In the genomic region with DNA sequence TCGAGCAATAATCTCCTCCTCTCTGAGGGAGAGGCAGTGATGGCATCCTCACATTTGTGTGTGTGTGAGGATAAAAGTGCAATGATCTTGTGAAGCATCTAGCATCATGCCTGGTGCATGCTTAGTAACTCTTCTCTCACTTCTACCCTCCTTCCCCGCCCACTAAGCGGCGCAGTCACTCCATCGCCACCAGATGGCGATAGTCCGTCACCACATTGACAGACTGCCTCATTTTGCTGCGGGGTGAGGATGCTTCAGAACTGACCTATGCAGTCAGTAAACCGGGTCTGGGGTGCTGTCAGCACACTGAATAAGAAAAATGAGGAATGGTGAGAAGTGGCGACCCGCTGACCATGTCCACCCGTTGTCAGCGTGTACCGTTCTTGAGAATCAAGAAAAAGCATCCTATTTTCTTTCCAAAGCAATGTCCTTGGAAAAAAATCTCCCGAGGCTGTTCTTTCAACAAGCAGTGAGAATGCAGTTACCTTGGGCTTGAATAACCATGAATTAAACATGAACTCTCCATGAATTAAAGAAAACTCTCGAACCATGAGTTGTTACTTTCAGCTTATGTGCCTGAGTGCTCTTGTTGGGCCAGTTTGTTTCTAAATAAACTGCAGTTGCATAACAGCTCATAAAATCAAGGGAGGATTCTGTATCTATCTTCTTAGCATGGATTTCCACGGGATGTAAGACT, we compare ENCODE assay signal across 8 cellular contexts. TPM values are rescaled to one million over a fixed set of nuclear protein-coding genes. Genes with fewer than 3 reads are reported as not detected.
DNase-seq lines count a peak whose midpoint lies in the region; ATAC-seq lines count a peak whose summit lies in the region.

No MANE protein-coding gene starts in this region.

- no peak overlapping the region for H2BK12ac ChIP-seq in mesenchymal stem cell (ENCODE audit: low read length in 2 of 2)

- no peak overlapping the region for H3K4me2 ChIP-seq in mesenchymal stem cell (ENCODE audit: low read length, poor library complexity, severe bottlenecking)

- no peaks in the 10 kb centered on the region for H3K36me3 ChIP-seq in CD8-positive, alpha-beta memory T cell (ENCODE audit: insufficient read depth, low read length)
- H3K36me3 ChIP-seq in effector memory CD4-positive, alpha-beta T cell (ENCODE audit: control insufficient read depth, insufficient read depth, low read length): no peaks in the 10 kb centered on the region
- H3K36me3 ChIP-seq in mesenchymal stem cell (ENCODE audit: control insufficient read depth in 1 of 2, insufficient read depth in 2 of 2, low read depth in 1 of 2, low read length in 2 of 2): no peaks in the 10 kb centered on the region

- H3K14ac ChIP-seq in mesenchymal stem cell (ENCODE audit: low read length in 2 of 2): no peak overlapping the region

- peak; percentile 41 to 75 (median 57) for DNase-seq in CD8-positive, alpha-beta memory T cell
- DNase-seq in NCI-H82 treated with DMSO at 0.1 percent for 48 hours (lab: John Stamatoyannopoulos, UW; ENCODE audit: unreplicated experiment): peak; percentile 56
- peak; percentile 88 for DNase-seq in activated CD8-positive, alpha-beta memory T cell treated with anti-CD3 and anti-CD28 coated beads for 24 hours
- DNase-seq in effector memory CD4-positive, alpha-beta T cell: peak; percentile 22 to 46 (median 42)
- DNase-seq in mesenchymal stem cell: peak; percentile 74
- DNase-seq in stimulated activated CD8-positive, alpha-beta memory T cell treated with anti-CD3 and anti-CD28 coated beads, Interleukin-15, amount 100 ng/mL, for 48 hours (ENCODE audit: low read depth in 2 of 2): peak; percentile 53 to 59

- H3K4me3 ChIP-seq in CD8-positive, alpha-beta memory T cell (ENCODE audit: low read length): no peak overlapping the region
- no peak overlapping the region for H3K4me3 ChIP-seq in effector memory CD4-positive, alpha-beta T cell (ENCODE audit: insufficient read depth, low read depth, low read length, poor library complexity, severe bottlenecking)
- H3K4me3 ChIP-seq in mesenchymal stem cell (ENCODE audit: insufficient read depth in 1 of 2, low read depth in 1 of 2, low read length in 2 of 2): no peak overlapping the region

- no peak overlapping the region for H2BK120ac ChIP-seq in mesenchymal stem cell (ENCODE audit: low read depth, low read length)

- H3K79me1 ChIP-seq in mesenchymal stem cell (replicated peaks; ENCODE audit: low read length, poor library complexity, severe bottlenecking): no peaks in the 10 kb centered on the region

- CTCF ChIA-PET in CD8-positive, alpha-beta memory T cell (lab: Charles Lee): interaction anchor here (0.7 to 3.9 kb wide), 12 partner anchors 8 to 1039 kb away, joined by 3 to 30 read pairs (median 4); no protein-coding TSS in a partner anchor

- H3K36me3 Mint-ChIP-seq in CD8-positive, alpha-beta memory T cell: no peaks in the 10 kb centered on the region

- H3K27me3 Mint-ChIP-seq in CD8-positive, alpha-beta memory T cell: peaks cover 6 to 7% of the 10 kb centered on the region in 2 donors

- POLR2A ChIA-PET in CD8-positive, alpha-beta memory T cell (lab: Charles Lee): no interaction called here

- no peaks in the 10 kb centered on the region for H3K4me1 ChIP-seq in CD8-positive, alpha-beta memory T cell (ENCODE audit: insufficient read depth, low read length)
- no peaks in the 10 kb centered on the region for H3K4me1 ChIP-seq in effector memory CD4-positive, alpha-beta T cell (ENCODE audit: control insufficient read depth, insufficient read depth, low read length, poor library complexity, severe bottlenecking)
- peaks cover 5% of the 10 kb centered on the region for H3K4me1 ChIP-seq in mesenchymal stem cell (ENCODE audit: control insufficient read depth, insufficient read depth, low read depth, low read length)

- WGBS in mesenchymal stem cell: 11% methylated on average over 15 of the region's 17 CpGs

- H3K4ac ChIP-seq in mesenchymal stem cell (ENCODE audit: low read depth in 1 of 2, low read length in 2 of 2): no peak overlapping the region

- H3K4me3 Mint-ChIP-seq in CD8-positive, alpha-beta memory T cell: no peak overlapping the region

- H3K18ac ChIP-seq in mesenchymal stem cell (ENCODE audit: low read depth in 1 of 2, low read length in 2 of 2): no peak overlapping the region

- no peak overlapping the region for H2BK5ac ChIP-seq in mesenchymal stem cell (ENCODE audit: low read depth, low read length, poor library complexity, severe bottlenecking)

- H3K9me3 Mint-ChIP-seq in CD8-positive, alpha-beta memory T cell: no peaks in the 10 kb centered on the region

- no peak overlapping the region for H3K9ac ChIP-seq in mesenchymal stem cell (ENCODE audit: low read length)

- H2BK15ac ChIP-seq in mesenchymal stem cell (ENCODE audit: low read depth, poor library complexity, severe bottlenecking): no peak overlapping the region

- H3K27me3 ChIP-seq in CD8-positive, alpha-beta memory T cell (ENCODE audit: insufficient read depth, low read length, poor library complexity, severe bottlenecking): no peaks in the 10 kb centered on the region
- H3K27me3 ChIP-seq in effector memory CD4-positive, alpha-beta T cell (replicated peaks; ENCODE audit: control insufficient read depth, insufficient read depth, low read length, poor library complexity, severe bottlenecking): no peaks in the 10 kb centered on the region
- H3K27me3 ChIP-seq in mesenchymal stem cell (ENCODE audit: control insufficient read depth in 1 of 2, insufficient read depth in 1 of 2, low read length in 2 of 2): peaks cover 4 to 25% of the 10 kb centered on the region in 2 experiments

- ATAC-seq in GM19438 (IDR thresholded peaks at IDR 0.05; ENCODE audit: low read depth, unreplicated experiment): peak; percentile 89
- peak; percentile 91 for ATAC-seq in HG03520 (IDR thresholded peaks at IDR 0.05; ENCODE audit: unreplicated experiment)

- H3K9me3 ChIP-seq in CD8-positive, alpha-beta memory T cell (ENCODE audit: low read length): no peaks in the 10 kb centered on the region
- H3K9me3 ChIP-seq in effector memory CD4-positive, alpha-beta T cell (ENCODE audit: control insufficient read depth, low read length): no peaks in the 10 kb centered on the region
- no peaks in the 10 kb centered on the region for H3K9me3 ChIP-seq in mesenchymal stem cell (ENCODE audit: control insufficient read depth, low read length)

- no peak overlapping the region for H3K27ac ChIP-seq in CD8-positive, alpha-beta memory T cell (ENCODE audit: low read depth, low read length)
- no peak overlapping the region for H3K27ac ChIP-seq in effector memory CD4-positive, alpha-beta T cell (ENCODE audit: insufficient read depth, low read length, poor library complexity, severe bottlenecking)
- H3K27ac ChIP-seq in mesenchymal stem cell (ENCODE audit: low read length, poor library complexity, severe bottlenecking): no peak overlapping the region

- peaks cover 1 to 6% (median 5%) of the 10 kb centered on the region in 3 donors for H3K4me1 Mint-ChIP-seq in CD8-positive, alpha-beta memory T cell

- no peak overlapping the region for H4K91ac ChIP-seq in mesenchymal stem cell (ENCODE audit: low read length)

- no peak overlapping the region for H2AFZ ChIP-seq in mesenchymal stem cell (ENCODE audit: low read depth, low read length)

- no peak overlapping the region for H4K8ac ChIP-seq in mesenchymal stem cell (ENCODE audit: low read length)

- H3K23ac ChIP-seq in mesenchymal stem cell (ENCODE audit: low read length in 2 of 2): no peak overlapping the region

- H2AK5ac ChIP-seq in mesenchymal stem cell (ENCODE audit: low read length, severe bottlenecking): no peak overlapping the region

- no peak overlapping the region for H3K27ac Mint-ChIP-seq in CD8-positive, alpha-beta memory T cell

RNA-seq across cellular contexts. Expression of a gene that starts 37.3 kb away (rescaled TPM):
- total RNA-seq in CD8-positive, alpha-beta memory T cell: 10 to 100 TPM; 16.1 to 17.1 TPM
- polyA plus RNA-seq in CD8-positive, alpha-beta memory T cell: 9.8 TPM
- 4.8 TPM for polyA plus RNA-seq in mesenchymal stem cell (2013, experiment 1 of 2)
- 4.5 TPM for polyA plus RNA-seq in mesenchymal stem cell (2013, experiment 2 of 2)
